ENCODE assay signal across 2 cellular contexts in the genomic region with DNA sequence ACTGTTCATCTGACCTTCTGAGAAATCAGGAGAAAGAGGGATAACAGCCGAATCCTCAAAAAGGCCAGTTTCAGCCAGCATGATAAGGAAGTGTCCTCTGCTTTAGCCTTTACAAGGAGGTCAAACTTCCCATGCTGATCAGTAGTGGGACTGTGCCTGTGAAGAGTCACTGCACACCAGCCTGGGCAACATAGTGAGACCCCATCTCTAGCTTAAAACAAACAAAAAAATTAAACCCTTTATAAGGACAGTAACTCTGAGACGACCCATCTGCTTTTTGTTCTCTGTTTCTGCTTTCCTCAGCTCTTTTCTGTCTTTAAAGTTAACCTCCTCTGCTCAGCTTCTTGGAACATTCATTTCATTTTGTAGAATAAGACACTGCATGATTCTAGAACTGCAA.
A peak's percentile ranks its signal among the peaks of the same experiment; 100 is the strongest.
TF ChIP-seq lines count a peak whose summit lies in the region.

No MANE protein-coding gene starts in this region.

TF ChIP-seq in HepG2, 621 proteins besides CTCF, POLR2A, EP300 and RAD21:
- TF ChIP-seq BATF2 (CRISPR knock-in tag; IDR thresholded peaks at IDR 0.05): no peak
- TF ChIP-seq FOXO4 (CRISPR knock-in tag; conservative IDR thresholded peaks at IDR 0.05): 0 out of 2 replicates have a peak, but pooled peaks have one; percentile 65
- 0 out of 4 replicates have a peak, but pooled peaks of 1 of the 2 experiments have one; percentile 8 for TF ChIP-seq MAFK (conservative IDR thresholded peaks at IDR 0.05 in 1 of 2, IDR thresholded peaks at IDR 0.05 in 1 of 2; ENCODE audit: low read length in 2 of 2)
- TF ChIP-seq ZNF121 (CRISPR knock-in tag; IDR thresholded peaks at IDR 0.05): peak; percentile 93
- TF ChIP-seq IRF9 (CRISPR knock-in tag; IDR thresholded peaks at IDR 0.05; ENCODE audit: borderline replicate concordance): no peak
- TF ChIP-seq ZMYM3 (CRISPR knock-in tag; IDR thresholded peaks at IDR 0.05): no peak
- no peak for TF ChIP-seq HBP1 (CRISPR knock-in tag; IDR thresholded peaks at IDR 0.05; ENCODE audit: low read depth)
- TF ChIP-seq ZNF160 (CRISPR knock-in tag; IDR thresholded peaks at IDR 0.05): no peak
- no peak for TF ChIP-seq MATR3 (CRISPR knock-in tag; IDR thresholded peaks at IDR 0.05)
TF ChIP-seq in HepG2: peak in this region for 3.

TF ChIP-seq in WTC11, 78 proteins besides CTCF, POLR2A, EP300 and RAD21:
- no peak for TF ChIP-seq ZBTB43 (CRISPR knock-in tag; IDR thresholded peaks at IDR 0.05)
- 0 out of 2 replicates have a peak, but pooled peaks have one; percentile 54 for TF ChIP-seq ZNF121 (CRISPR knock-in tag; IDR thresholded peaks at IDR 0.05)
- TF ChIP-seq E2F4 (CRISPR knock-in tag; IDR thresholded peaks at IDR 0.05; ENCODE audit: borderline replicate concordance, low read depth): no peak
- TF ChIP-seq OVOL2 (CRISPR knock-in tag; IDR thresholded peaks at IDR 0.05; ENCODE audit: borderline replicate concordance): no peak
